Comparison of ENCODE assay signal across 8 cellular contexts in the genomic region with DNA sequence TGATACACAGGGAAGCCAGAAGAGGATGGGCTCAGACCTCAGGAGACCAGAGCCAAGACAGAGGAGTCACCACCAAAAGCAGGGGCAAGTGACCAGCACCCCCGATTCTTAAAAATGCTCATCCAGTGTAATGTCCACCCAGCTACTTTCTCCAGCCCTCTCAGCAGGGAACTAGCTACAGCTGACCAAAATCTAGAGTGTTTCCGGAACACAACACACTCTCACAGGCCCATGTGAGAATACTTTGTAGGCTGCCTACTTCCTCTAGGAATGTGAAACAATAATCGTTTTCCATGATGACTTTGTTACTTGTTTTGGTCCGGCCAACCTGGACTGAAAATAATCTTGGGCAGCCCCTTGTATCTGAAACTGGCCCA. TPM values are rescaled to one million over a fixed set of nuclear protein-coding genes. Genes with fewer than 3 reads are reported as not detected.
A peak's percentile ranks its signal among the peaks of the same experiment; 100 is the strongest.
DNase-seq lines count a peak whose midpoint lies in the region; ATAC-seq and TF ChIP-seq lines count a peak whose summit lies in the region.

No MANE protein-coding gene starts in this region.

- H3K4me2 ChIP-seq in Loucy (ENCODE audit: low read depth, low read length, poor library complexity, severe bottlenecking): peak overlapping the region; percentile 29

- H3K4me3 ChIP-seq in Loucy (ENCODE audit: low read length, poor library complexity, severe bottlenecking) (no peak overlapping the region), heart left ventricle (peak overlapping the region in 2 of 12 donors; percentile 1 to 28), thyroid gland (replicated peaks in 1 of 3) (no peak overlapping the region)

- WGBS in heart left ventricle, 4 donors: 16 to 47% (median 23%) methylated on average over 4 of the region's 4 CpGs
- 6 to 29% methylated on average over 4 of the region's 4 CpGs for WGBS in thyroid gland, 2 donors

- no peaks in the 10 kb centered on the region for H3K9me3 ChIP-seq in Loucy (ENCODE audit: insufficient read depth, low read depth, low read length)
- no peaks in the 10 kb centered on the region for H3K9me3 ChIP-seq in heart left ventricle
- H3K9me3 ChIP-seq in thyroid gland: no peaks in the 10 kb centered on the region

- no peak for TF ChIP-seq POLR2A in heart left ventricle (IDR thresholded peaks at IDR 0.05)
- TF ChIP-seq POLR2A in thyroid gland (IDR thresholded peaks at IDR 0.05): no peak

- H4K20me1 ChIP-seq in Loucy (ENCODE audit: insufficient read depth, low read length, poor library complexity, severe bottlenecking): peaks cover 36% of the 10 kb centered on the region

- peaks cover 15% of the 10 kb centered on the region for H3K4me1 ChIP-seq in Loucy (ENCODE audit: insufficient read depth, low read length, poor library complexity, severe bottlenecking)
- H3K4me1 ChIP-seq in heart left ventricle: peaks cover 32 to 100% (median 89%) of the 10 kb centered on the region in 12 donors
- peaks cover 33 to 70% of the 10 kb centered on the region in 2 donors for H3K4me1 ChIP-seq in thyroid gland

- H3K4me3 Mint-ChIP-seq in immature natural killer cell: no peak overlapping the region
- no peak overlapping the region for H3K4me3 Mint-ChIP-seq in activated naive CD4-positive, alpha-beta T cell treated with anti-CD3 and anti-CD28 coated beads for 36 hours

- peaks cover 17% of the 10 kb centered on the region; the same call in 1 of the 2 replicates for H3K36me3 ChIP-seq in Loucy (ENCODE audit: insufficient read depth, low read length)
- H3K36me3 ChIP-seq in heart left ventricle: peaks cover 0 to 37% (median 24%) of the 10 kb centered on the region in 9 donors
- peaks cover 6% of the 10 kb centered on the region in 2 donors for H3K36me3 ChIP-seq in thyroid gland

- peaks cover 55% of the 10 kb centered on the region; the same call in 1 of the 2 replicates for H3K79me2 ChIP-seq in Loucy (ENCODE audit: insufficient read depth, low read length)

- H3K27ac ChIP-seq in heart left ventricle: peak overlapping the region; percentile 61 to 89 (median 78)
- peak overlapping the region; percentile 62 to 82 (median 72) for H3K27ac ChIP-seq in thyroid gland

- no peaks in the 10 kb centered on the region for H3K9me2 ChIP-seq in Loucy (replicated peaks; ENCODE audit: low read depth, low read length)

- ATAC-seq in activated naive CD4-positive, alpha-beta T cell treated with anti-CD3 and anti-CD28 coated beads, Interleukin-2, amount 50 U/mL, for 72 hours: no peak
- peak in 3 of 4 donors; percentile 50 to 75 (median 54) for ATAC-seq in heart left ventricle

- H3F3A ChIP-seq in Loucy (ENCODE audit: low read depth): no peaks in the 10 kb centered on the region

- H3K27me3 Mint-ChIP-seq in immature natural killer cell (ENCODE audit: low read depth in 3 of 3): no peaks in the 10 kb centered on the region
- H3K27me3 Mint-ChIP-seq in activated naive CD4-positive, alpha-beta T cell treated with anti-CD3 and anti-CD28 coated beads for 36 hours (ENCODE audit: low read depth): no peaks in the 10 kb centered on the region

- intact Hi-C loops in heart left ventricle (cut with DNase I) (loop anchor here (5.0 to 10.0 kb wide), 5 partner anchors 48 to 61 kb away; no protein-coding TSS in a partner anchor), thyroid gland (cut with DNase I) (loop anchor here (10.0 kb wide), 1 partner anchor 58 kb away; no protein-coding TSS in a partner anchor)
- intact Hi-C loops in activated naive CD4-positive, alpha-beta T cell treated with anti-CD3 and anti-CD28 coated beads for 36 hours (cut with micrococcal nuclease): loop anchor here (2.0 kb wide), 1 partner anchor 52 kb away; no protein-coding TSS in a partner anchor

- H3K4me1 Mint-ChIP-seq in immature natural killer cell: peaks cover 61 to 76% of the 10 kb centered on the region in 2 donors
- peaks cover 51% of the 10 kb centered on the region for H3K4me1 Mint-ChIP-seq in activated naive CD4-positive, alpha-beta T cell treated with anti-CD3 and anti-CD28 coated beads for 36 hours (ENCODE audit: low read depth)

- no peaks in the 10 kb centered on the region for H3K9me3 Mint-ChIP-seq in activated naive CD4-positive, alpha-beta T cell treated with anti-CD3 and anti-CD28 coated beads, Interleukin-2, amount 50 U/mL, for 72 hours
- H3K9me3 Mint-ChIP-seq in immature natural killer cell: no peaks in the 10 kb centered on the region
- no peaks in the 10 kb centered on the region for H3K9me3 Mint-ChIP-seq in activated naive CD4-positive, alpha-beta T cell treated with anti-CD3 and anti-CD28 coated beads for 36 hours

- H3K27me3 ChIP-seq in Loucy (ENCODE audit: insufficient read depth, low read length, poor library complexity, severe bottlenecking) (no peaks in the 10 kb centered on the region), heart left ventricle (no peaks in the 10 kb centered on the region), thyroid gland (no peaks in the 10 kb centered on the region)

- H3K36me3 Mint-ChIP-seq in activated naive CD4-positive, alpha-beta T cell treated with anti-CD3 and anti-CD28 coated beads, Interleukin-2, amount 50 U/mL, for 72 hours: no peaks in the 10 kb centered on the region
- H3K36me3 Mint-ChIP-seq in immature natural killer cell: peaks cover 0 to 9% (median 7%) of the 10 kb centered on the region in 3 donors
- peaks cover 2% of the 10 kb centered on the region for H3K36me3 Mint-ChIP-seq in activated naive CD4-positive, alpha-beta T cell treated with anti-CD3 and anti-CD28 coated beads for 36 hours (ENCODE audit: low read depth)

- peak overlapping the region; percentile 53 to 62 for H3K27ac Mint-ChIP-seq in activated naive CD4-positive, alpha-beta T cell treated with anti-CD3 and anti-CD28 coated beads, Interleukin-2, amount 50 U/mL, for 72 hours
- H3K27ac Mint-ChIP-seq in immature natural killer cell: peak overlapping the region in 3 of 6 donors; percentile 20 to 73 (median 49)
- H3K27ac Mint-ChIP-seq in activated naive CD4-positive, alpha-beta T cell treated with anti-CD3 and anti-CD28 coated beads for 36 hours: no peak overlapping the region

- CTCF ChIA-PET in activated naive CD4-positive, alpha-beta T cell treated with anti-CD3 and anti-CD28 coated beads for 36 hours (lab: Charles Lee): interaction anchor here (1.1 to 6.2 kb wide), 7 partner anchors 10 to 128 kb away, joined by 3 to 38 read pairs (median 5); a partner anchor contains a TSS

- H2AFZ ChIP-seq in Loucy (ENCODE audit: low read length): no peak overlapping the region

- no peak for DNase-seq in activated naive CD4-positive, alpha-beta T cell treated with anti-CD3 and anti-CD28 coated beads, Interleukin-2, amount 50 U/mL, for 72 hours (ENCODE audit: low spot score in 2 of 2)
- no peak for DNase-seq in activated naive CD4-positive, alpha-beta T cell treated with anti-CD3 and anti-CD28 coated beads, Interleukin-2, amount 50 U/mL, for 16 hours
- peak in 1 of 5 donors; percentile 24 for DNase-seq in heart left ventricle
- DNase-seq in thyroid gland: peak; percentile 44 to 46
- DNase-seq in immature natural killer cell: no peak
- DNase-seq in NCI-H1105 (lab: John Stamatoyannopoulos, UW): no peak
- DNase-seq in activated naive CD4-positive, alpha-beta T cell treated with anti-CD3 and anti-CD28 coated beads for 36 hours: no peak

- TF ChIP-seq CTCF in Loucy (conservative IDR thresholded peaks at IDR 0.05; ENCODE audit: low read length): no peak
- TF ChIP-seq CTCF in heart left ventricle (IDR thresholded peaks at IDR 0.05): no peak
- TF ChIP-seq CTCF in thyroid gland (IDR thresholded peaks at IDR 0.05): no peak

- no peak overlapping the region for H3K9ac ChIP-seq in Loucy (ENCODE audit: low read depth, low read length, poor library complexity, severe bottlenecking)

RNA-seq across cellular contexts. Expression of a gene that starts 14.5 kb away (rescaled TPM):
- 100 to 1,000 TPM; 128 to 165 TPM for total RNA-seq in activated naive CD4-positive, alpha-beta T cell treated with anti-CD3 and anti-CD28 coated beads, Interleukin-2, amount 50 U/mL, for 72 hours
- total RNA-seq in heart left ventricle (1,000 to 10,000 TPM; 1,282 to 2,171 (median 1,665) TPM), thyroid gland (1,000 to 10,000 TPM in 3 of 4 donors, 100 to 1,000 TPM in 1; 978 to 1,211 (median 1,123) TPM)
- polyA plus RNA-seq in heart left ventricle (1,000 to 10,000 TPM in 1 of 2 donors, 100 to 1,000 TPM in 1; 454 to 1,132 TPM), immature natural killer cell (1,000 to 10,000 TPM in 1 of 3 donors, 100 to 1,000 TPM in 2; 690 to 1,091 (median 798) TPM)
- total RNA-seq in activated naive CD4-positive, alpha-beta T cell treated with anti-CD3 and anti-CD28 coated beads for 36 hours: 100 to 1,000 TPM; 129 to 133 TPM

Comparison
In these comparisons a context has a peak if more than half of its experiments do, and no peak if none do; other contexts are left out.
1. ATAC-seq: peak in heart left ventricle (3 of 4); none in activated naive CD4-positive, alpha-beta T cell treated with anti-CD3 and anti-CD28 coated beads, Interleukin-2, amount 50 U/mL, for 72 hours (0 of 2).
2. DNase-seq: peak in thyroid gland (2 of 2); none in activated naive CD4-positive, alpha-beta T cell treated with anti-CD3 and anti-CD28 coated beads, Interleukin-2, amount 50 U/mL, for 72 hours (0 of 2), activated naive CD4-positive, alpha-beta T cell treated with anti-CD3 and anti-CD28 coated beads, Interleukin-2, amount 50 U/mL, for 16 hours (single experiment), immature natural killer cell (0 of 3), NCI-H1105 (single experiment) and activated naive CD4-positive, alpha-beta T cell treated with anti-CD3 and anti-CD28 coated beads for 36 hours (single experiment).
3. RNA of a gene that starts 14.5 kb away (total RNA-seq): 1,282 to 2,171 TPM in heart left ventricle and 978 to 1,211 TPM in thyroid gland; 128 to 165 TPM in activated naive CD4-positive, alpha-beta T cell treated with anti-CD3 and anti-CD28 coated beads, Interleukin-2, amount 50 U/mL, for 72 hours and 129 to 133 TPM in activated naive CD4-positive, alpha-beta T cell treated with anti-CD3 and anti-CD28 coated beads for 36 hours; every median in the first group is over 4 times any median in the second.